25 cellular contexts compared by ENCODE assay signal in the genomic region with DNA sequence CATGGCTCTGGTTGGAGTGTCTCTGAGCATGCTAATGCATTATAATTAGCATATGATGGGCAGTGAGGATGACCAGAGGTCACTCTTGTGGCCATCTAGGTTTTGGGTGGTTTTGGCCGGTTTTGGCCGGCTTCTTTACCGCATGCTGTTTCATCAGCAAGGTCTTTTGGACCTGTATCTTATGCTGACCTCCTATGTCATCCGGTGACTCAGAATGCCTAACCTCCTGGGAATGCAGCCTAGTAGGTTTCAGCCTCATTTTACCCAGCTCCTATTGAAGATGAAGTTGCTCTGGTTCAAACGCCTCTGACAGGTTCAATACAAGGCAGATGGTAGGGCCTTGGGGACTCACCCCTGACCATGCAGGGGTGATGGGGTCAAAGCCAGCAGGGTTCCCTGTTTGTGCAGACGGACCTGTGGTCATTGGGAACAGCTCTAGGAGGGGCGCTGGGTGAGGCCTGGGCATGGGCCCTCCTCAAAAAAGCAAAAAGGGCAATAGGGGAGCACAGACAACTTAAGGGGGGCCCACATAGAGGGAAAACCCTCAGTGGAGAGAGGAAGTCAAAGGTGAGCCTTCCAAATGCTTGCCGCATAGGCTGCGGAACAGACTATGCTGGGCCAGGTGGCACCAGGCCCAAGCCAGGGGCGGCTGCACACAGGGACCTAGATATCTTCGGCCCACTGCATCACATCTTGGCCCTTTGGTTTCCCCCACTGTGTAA.
"Had no signal": no experiment of that assay in that cellular context is flagged by ENCODE, and none has a peak within 500 bp of the region (broad histone marks: within the 10 kb centered on the region; RNA-seq: fewer than 3 reads in every experiment).

No MANE protein-coding gene starts in this region.

- H2AFZ ChIP-seq: neural progenitor cell had no signal

- DNase-seq: cortex of kidney; effector memory CD8-positive, alpha-beta T cell; foreskin keratinocyte; heart right ventricle; hippocampal formation; left cardiac atrium; left lung; mesendoderm; midbrain; naive thymus-derived CD4-positive, alpha-beta T cell; posterior cingulate gyrus; retina; right lobe of liver; small intestine; stimulated activated CD4-positive, alpha-beta T cell treated with anti-CD3 and anti-CD28 coated beads, Interleukin-15, amount 100 ng/mL, for 24 hours; stimulated activated CD4-positive, alpha-beta T cell treated with anti-CD3 and anti-CD28 coated beads, Interleukin-2, amount 100 ng/mL, for 48 hours; stimulated activated naive CD4-positive, alpha-beta T cell; stimulated activated naive CD8-positive, alpha-beta T cell treated with anti-CD3 and anti-CD28 coated beads, Interleukin-15, amount 100 ng/mL, for 72 hours; transverse colon had no signal

- H3K4me3 ChIP-seq: esophagus muscularis mucosa, gastroesophageal sphincter, heart right ventricle, left lung, neural progenitor cell, right lobe of liver, suprapubic skin, transverse colon, vagina had no signal

- H3K27me3 ChIP-seq: esophagus muscularis mucosa, left lung, neural progenitor cell, right lobe of liver, suprapubic skin, transverse colon, vagina had no signal

- H3K27ac ChIP-seq: epithelial cell of prostate, esophagus muscularis mucosa, foreskin keratinocyte, gastroesophageal sphincter, heart right ventricle, left lung, neural progenitor cell, right lobe of liver, suprapubic skin, transverse colon, vagina had no signal

- H3K4me2 ChIP-seq: neural progenitor cell had no signal

- H3K36me3 ChIP-seq: esophagus muscularis mucosa, gastroesophageal sphincter, heart right ventricle, left lung, neural progenitor cell, right lobe of liver, suprapubic skin, transverse colon, vagina had no signal

- ATAC-seq: effector memory CD8-positive, alpha-beta T cell; foreskin keratinocyte; gastroesophageal sphincter; heart right ventricle; left cardiac atrium; left lung; naive thymus-derived CD4-positive, alpha-beta T cell; right lobe of liver; stimulated activated naive CD8-positive, alpha-beta T cell treated with anti-CD3 and anti-CD28 coated beads, Interleukin-15, amount 100 ng/mL, for 72 hours had no signal

- H3K4me1 ChIP-seq: esophagus muscularis mucosa, foreskin keratinocyte, gastroesophageal sphincter, heart right ventricle, left lung, right lobe of liver, suprapubic skin, transverse colon, vagina had no signal

- H3K9me3 ChIP-seq: esophagus muscularis mucosa, gastroesophageal sphincter, heart right ventricle, left lung, right lobe of liver, suprapubic skin, transverse colon, vagina had no signal

- H3K9ac ChIP-seq: neural progenitor cell had no signal
